In the genomic region with DNA sequence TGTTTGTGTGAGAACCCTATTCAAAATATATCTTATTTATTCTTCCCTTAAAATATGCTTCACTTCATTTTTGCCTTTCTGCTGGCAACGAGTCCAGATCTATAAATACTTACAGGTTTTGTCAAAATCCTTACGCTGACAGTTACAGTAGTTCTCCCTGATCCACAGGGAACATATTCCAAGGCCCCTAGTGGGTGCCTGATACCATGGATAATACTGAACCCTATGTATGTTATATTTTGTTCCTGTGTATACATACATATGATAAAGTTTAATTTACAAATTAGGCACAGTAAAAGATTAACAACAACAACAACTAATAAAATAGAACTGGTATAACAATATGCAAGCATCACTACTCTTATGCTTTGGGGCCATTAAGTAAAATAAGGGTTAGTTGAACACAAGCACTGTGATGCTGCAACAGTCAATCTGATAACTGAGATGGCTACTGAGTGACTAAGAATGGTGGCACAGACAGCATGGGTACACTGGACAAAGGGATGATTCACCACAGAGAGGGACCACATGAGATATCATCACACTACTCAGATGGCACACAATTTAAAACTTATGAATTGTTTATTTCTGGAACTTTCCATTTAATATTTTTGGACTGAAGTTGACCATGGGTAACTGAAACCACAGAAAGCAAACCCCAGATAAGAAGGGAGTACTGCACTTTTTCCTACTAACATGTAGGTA, we compare ENCODE assay signal across 8 cellular contexts. TPM values are rescaled to one million over a fixed set of nuclear protein-coding genes. Genes with fewer than 3 reads are reported as not detected.
DNase-seq lines count a peak whose midpoint lies in the region; ATAC-seq, FAIRE-seq and TF ChIP-seq lines count a peak whose summit lies in the region.

No MANE protein-coding gene starts in this region.

- H3K4me1 ChIP-seq in HepG2 (ENCODE audit: insufficient read depth, low read length), result no peaks in the 10 kb centered on the region

- no peak for TF ChIP-seq POLR2A in HepG2 (IDR thresholded peaks at IDR 0.05; ENCODE audit: insufficient read depth in 1 of 2, low read depth in 2 of 2, low read length in 2 of 2)

- H3K4me3 ChIP-seq in fibroblast of mammary gland (ENCODE audit: control insufficient read depth, low read depth, low read length) (no peak overlapping the region), HepG2 (replicated peaks in 1 of 3; ENCODE audit: insufficient read depth in 1 of 3, low read depth in 2 of 3, low read length in 3 of 3) (no peak overlapping the region)

- H3K36me3 ChIP-seq in HepG2 (replicated peaks in 1 of 2; ENCODE audit: control insufficient read depth in 1 of 2, insufficient read depth in 2 of 2, low read length in 2 of 2), result peaks cover 0 to 1% of the 10 kb centered on the region in 2 experiments; a peak in 1 of 5 replicates

- CTCF ChIA-PET in HepG2 (lab: Yijun Ruan, JAX; ENCODE audit: low intra/inter-chr PET ratio, low total read pairs), result no interaction called here

- intact Hi-C loops in HepG2 (cut with micrococcal nuclease; ENCODE audit: unreplicated experiment), result no loop called here

- in situ Hi-C loops in HepG2 (cut with HindIII; ENCODE audit: extremely low pct_ligation_motif_present, low pct_unique_long_range_greater_than_20kb), result no loop called here

- no peak for FAIRE-seq in HepG2 (lab: Jason Lieb, UNC)

- H3K9ac ChIP-seq in HepG2 (ENCODE audit: insufficient read depth, low read depth, low read length), result no peak overlapping the region

- POLR2A ChIA-PET in HepG2 (lab: Yijun Ruan, JAX), result no interaction called here

- DNase-seq in A172 (ENCODE audit: low spot score), result peak; percentile 70
- DNase-seq in fibroblast of mammary gland (ENCODE audit: low read depth), result peak; percentile 50
- DNase-seq in NCI-H2081 treated with DMSO at 0.1 percent for 48 hours (lab: John Stamatoyannopoulos, UW), result no peak
- no peak for DNase-seq in HepG2 (ENCODE audit: low spot score)
- DNase-seq in DMS153 (lab: John Stamatoyannopoulos, UW), result no peak

- no TSS peak for BruUV-seq in HepG2 (replicated peaks; lab: Mats Ljungman, UMichigan)

- H3K27ac ChIP-seq in HepG2 (ENCODE audit: extremely low read length, insufficient read depth, low read length), result no peak overlapping the region

- no peaks in the 10 kb centered on the region for H3K9me3 ChIP-seq in HepG2 (ENCODE audit: low read length)

- H3K4me2 ChIP-seq in HepG2 (ENCODE audit: low read depth, low read length), result no peak overlapping the region

- H3K27me3 ChIP-seq in HepG2 (ENCODE audit: control insufficient read depth in 1 of 2, insufficient read depth in 2 of 2, low read length in 2 of 2), result no peaks in the 10 kb centered on the region

- 96% methylated on average over 2 of the region's 2 CpGs for WGBS in HepG2 (ENCODE audit: low lambda C conversion rate)

- no peak for TF ChIP-seq CTCF in fibroblast of mammary gland (conservative IDR thresholded peaks at IDR 0.05; ENCODE audit: control insufficient read depth, insufficient read depth, low read depth, low read length)
- no peak for TF ChIP-seq CTCF in HepG2 (CRISPR knock-in tag; IDR thresholded peaks at IDR 0.05)

- no peaks in the 10 kb centered on the region for H4K20me1 ChIP-seq in HepG2 (ENCODE audit: insufficient read depth, low read length)

- TF ChIP-seq EP300 in HepG2 (IDR thresholded peaks at IDR 0.05; ENCODE audit: low read depth in 2 of 2, low read length in 2 of 2), result no peak
- TF ChIP-seq EP300 in HepG2 (CRISPR knock-in tag; IDR thresholded peaks at IDR 0.05; ENCODE audit: borderline replicate concordance), result no peak

- H3K79me2 ChIP-seq in HepG2 (ENCODE audit: insufficient read depth, low read length), result peaks cover 31% of the 10 kb centered on the region

- ATAC-seq in GM19351 (IDR thresholded peaks at IDR 0.05; ENCODE audit: unreplicated experiment) (peak; percentile 72), HG03442 (IDR thresholded peaks at IDR 0.05; ENCODE audit: unreplicated experiment) (peak; percentile 71), GM19467 (IDR thresholded peaks at IDR 0.05; ENCODE audit: unreplicated experiment) (no peak), HepG2 (no peak)

- H2AFZ ChIP-seq in HepG2 (ENCODE audit: low read length), result no peak overlapping the region

- no peak for TF ChIP-seq RAD21 in HepG2 (CRISPR knock-in tag; IDR thresholded peaks at IDR 0.05)

TF ChIP-seq in HepG2, 621 proteins besides CTCF, POLR2A, EP300 and RAD21:
- TF ChIP-seq IKZF5 (CRISPR knock-in tag; IDR thresholded peaks at IDR 0.05) (no peak), SALL1 (CRISPR knock-in tag; IDR thresholded peaks at IDR 0.05) (no peak), ZNF383 (CRISPR knock-in tag; IDR thresholded peaks at IDR 0.05; ENCODE audit: borderline replicate concordance) (no peak), ATRX (CRISPR knock-in tag; IDR thresholded peaks at IDR 0.05; ENCODE audit: borderline replicate concordance) (no peak), SP5 (CRISPR knock-in tag; IDR thresholded peaks at IDR 0.05; ENCODE audit: borderline replicate concordance, low read depth) (no peak)
- TF ChIP-seq, protein P1, sequence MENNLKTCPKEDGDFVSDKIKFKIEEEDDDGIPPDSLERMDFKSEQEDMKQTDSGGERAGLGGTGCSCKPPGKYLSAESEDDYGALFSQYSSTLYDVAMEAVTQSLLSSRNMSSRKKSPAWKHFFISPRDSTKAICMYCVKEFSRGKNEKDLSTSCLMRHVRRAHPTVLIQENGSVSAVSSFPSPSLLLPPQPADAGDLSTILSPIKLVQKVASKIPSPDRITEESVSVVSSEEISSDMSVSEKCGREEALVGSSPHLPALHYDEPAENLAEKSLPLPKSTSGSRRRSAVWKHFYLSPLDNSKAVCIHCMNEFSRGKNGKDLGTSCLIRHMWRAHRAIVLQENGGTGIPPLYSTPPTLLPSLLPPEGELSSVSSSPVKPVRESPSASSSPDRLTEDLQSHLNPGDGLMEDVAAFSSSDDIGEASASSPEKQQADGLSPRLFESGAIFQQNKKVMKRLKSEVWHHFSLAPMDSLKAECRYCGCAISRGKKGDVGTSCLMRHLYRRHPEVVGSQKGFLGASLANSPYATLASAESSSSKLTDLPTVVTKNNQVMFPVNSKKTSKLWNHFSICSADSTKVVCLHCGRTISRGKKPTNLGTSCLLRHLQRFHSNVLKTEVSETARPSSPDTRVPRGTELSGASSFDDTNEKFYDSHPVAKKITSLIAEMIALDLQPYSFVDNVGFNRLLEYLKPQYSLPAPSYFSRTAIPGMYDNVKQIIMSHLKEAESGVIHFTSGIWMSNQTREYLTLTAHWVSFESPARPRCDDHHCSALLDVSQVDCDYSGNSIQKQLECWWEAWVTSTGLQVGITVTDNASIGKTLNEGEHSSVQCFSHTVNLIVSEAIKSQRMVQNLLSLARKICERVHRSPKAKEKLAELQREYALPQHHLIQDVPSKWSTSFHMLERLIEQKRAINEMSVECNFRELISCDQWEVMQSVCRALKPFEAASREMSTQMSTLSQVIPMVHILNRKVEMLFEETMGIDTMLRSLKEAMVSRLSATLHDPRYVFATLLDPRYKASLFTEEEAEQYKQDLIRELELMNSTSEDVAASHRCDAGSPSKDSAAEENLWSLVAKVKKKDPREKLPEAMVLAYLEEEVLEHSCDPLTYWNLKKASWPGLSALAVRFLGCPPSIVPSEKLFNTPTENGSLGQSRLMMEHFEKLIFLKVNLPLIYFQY (CRISPR knock-in tag; IDR thresholded peaks at IDR 0.05; ENCODE audit: borderline replicate concordance), result no peak

RNA-seq across cellular contexts. Expression of gene PCGF5, which starts 29.4 kb away (rescaled TPM):
- total RNA-seq in A172 (2014; rRNA removed; shearing (Covaris generic)), result 33.6 and 46.7 TPM in 2 replicates
- total RNA-seq in HepG2 (2016; rRNA removed; fragmentation: Illumina TruSeq; extraction: Trizol), result 61.3 and 74.8 TPM in 2 replicates
- 88.0 and 95.6 TPM in 2 replicates for total RNA-seq in HepG2 (2016; cell fraction: cytosol; rRNA removed; fragmentation: Illumina TruSeq; extraction: Trizol; ENCODE audit: low read depth)
- 58.9 and 64.6 TPM in 2 replicates for total RNA-seq in HepG2 (2016; cell fraction: insoluble cytoplasmic fraction; rRNA removed; fragmentation: Illumina TruSeq; extraction: Trizol)
- 128 and 129 TPM in 2 replicates for total RNA-seq in HepG2 (2016; cell fraction: membrane; rRNA removed; fragmentation: Illumina TruSeq; extraction: Trizol)
- 59.7 and 63.0 TPM in 2 replicates for total RNA-seq in HepG2 (2016; cell fraction: nucleus; rRNA removed; fragmentation: Illumina TruSeq; extraction: Trizol)
- polyA plus RNA-seq in HepG2 (2011; rRNA removed), result 98.8 and 138 TPM in 2 replicates
- 83.2 and 123 TPM in 2 replicates for polyA plus RNA-seq in HepG2 (2011; cell fraction: cytosol; rRNA removed)
- polyA plus RNA-seq in HepG2 (2011; cell fraction: nucleus; rRNA removed), result 41.6 and 47.7 TPM in 2 replicates
- polyA plus RNA-seq in HepG2 (2012), result 90.8 and 126 TPM in 2 replicates
- polyA plus RNA-seq in HepG2 (2016; cell fraction: cytosol; fragmentation: Illumina TruSeq; extraction: Trizol; ENCODE audit: low read depth), result 395 and 447 TPM in 2 replicates
- polyA plus RNA-seq in HepG2 (2016; cell fraction: insoluble cytoplasmic fraction; fragmentation: Illumina TruSeq; extraction: Trizol; ENCODE audit: low read depth), result 136 and 158 TPM in 2 replicates
- polyA plus RNA-seq in HepG2 (2016; cell fraction: membrane; fragmentation: Illumina TruSeq; extraction: Trizol; ENCODE audit: low read depth), result 409 and 421 TPM in 2 replicates
- polyA plus RNA-seq in HepG2 (2016; cell fraction: nucleus; fragmentation: Illumina TruSeq; extraction: Trizol; ENCODE audit: insufficient read depth, low read depth), result 99.0 and 111 TPM in 2 replicates
- polyA minus RNA-seq in HepG2 (2011; rRNA and poly(A)+ RNA removed; ENCODE audit: low replicate concordance), result 25.3 and 38.9 TPM in 2 replicates
- polyA minus RNA-seq in HepG2 (2011; cell fraction: cytosol; rRNA and poly(A)+ RNA removed), result 45.0 and 50.5 TPM in 2 replicates
- 114 and 122 TPM in 2 replicates for polyA minus RNA-seq in HepG2 (2011; cell fraction: nucleus; rRNA and poly(A)+ RNA removed)

Comparison
In these comparisons a context has a peak if more than half of its experiments do, and no peak if none do; other contexts are left out.
1. DNase-seq: peak in A172 (single experiment) and fibroblast of mammary gland (single experiment); none in NCI-H2081 treated with DMSO at 0.1 percent for 48 hours (single experiment), HepG2 (single experiment) and DMS153 (single experiment).
2. ATAC-seq: peak in GM19351 (single experiment) and HG03442 (single experiment); none in GM19467 (single experiment) and HepG2 (single experiment).